1 cellular context compared by ENCODE assay signal in genomic region chr5:131630208-131630962, GRCh38.
A peak's percentile ranks its signal among the peaks of the same experiment; 100 is the strongest.
TF ChIP-seq lines count a peak whose summit lies in the region.

No MANE protein-coding gene starts in this region.

TF ChIP-seq in HepG2, 621 proteins besides CTCF, POLR2A, EP300 and RAD21 (continued from another document and continues in another):
- TF ChIP-seq HNF1B (CRISPR knock-in tag; IDR thresholded peaks at IDR 0.05): no peak
- no peak for TF ChIP-seq ELK4 (CRISPR knock-in tag; IDR thresholded peaks at IDR 0.05; ENCODE audit: borderline replicate concordance)
- no peak for TF ChIP-seq ZNF556 (CRISPR knock-in tag; IDR thresholded peaks at IDR 0.05; ENCODE audit: borderline replicate concordance)
- peak; percentile 37; the same call in 1 of the 2 replicates for TF ChIP-seq ELF3 (CRISPR knock-in tag; IDR thresholded peaks at IDR 0.05)
- no peak for TF ChIP-seq FOXM1 (CRISPR knock-in tag; IDR thresholded peaks at IDR 0.05)
- peak; percentile 64; the same call in 1 of the 2 replicates for TF ChIP-seq SAP130 (CRISPR knock-in tag; IDR thresholded peaks at IDR 0.05; ENCODE audit: low read depth)
- TF ChIP-seq HNF1A (IDR thresholded peaks at IDR 0.05; ENCODE audit: low read depth): no peak
- peak; percentile 44; the same call in 1 of the 2 replicates for TF ChIP-seq HNF1A (CRISPR knock-in tag; IDR thresholded peaks at IDR 0.05; ENCODE audit: borderline replicate concordance)
- TF ChIP-seq FLYWCH1 (CRISPR knock-in tag; IDR thresholded peaks at IDR 0.05): no peak
- TF ChIP-seq ZSCAN25 (CRISPR knock-in tag; IDR thresholded peaks at IDR 0.05): no peak
- TF ChIP-seq MAFK (conservative IDR thresholded peaks at IDR 0.05 in 1 of 2, IDR thresholded peaks at IDR 0.05 in 1 of 2; ENCODE audit: low read length in 2 of 2): no peak
- TF ChIP-seq SP2 (CRISPR knock-in tag; IDR thresholded peaks at IDR 0.05): no peak
- no peak for TF ChIP-seq E2F1 (CRISPR knock-in tag; IDR thresholded peaks at IDR 0.05)
- TF ChIP-seq NCOR1 (IDR thresholded peaks at IDR 0.05; ENCODE audit: borderline replicate concordance, low read length): peak; percentile 70; the same call in 1 of the 2 replicates
- TF ChIP-seq POLR2G (IDR thresholded peaks at IDR 0.05; ENCODE audit: low read depth, low read length): no peak
- no peak for TF ChIP-seq ZFP62 (CRISPR knock-in tag; IDR thresholded peaks at IDR 0.05)
- no peak for TF ChIP-seq HNRNPK (IDR thresholded peaks at IDR 0.05; ENCODE audit: low read depth, low read length, poor library complexity, severe bottlenecking)
- no peak for TF ChIP-seq TFDP1 (CRISPR knock-in tag; IDR thresholded peaks at IDR 0.05; ENCODE audit: borderline replicate concordance)
- no peak for TF ChIP-seq ZNF180 (CRISPR knock-in tag; IDR thresholded peaks at IDR 0.05; ENCODE audit: borderline replicate concordance, low read depth)
- no peak for TF ChIP-seq ZNF562 (CRISPR knock-in tag; IDR thresholded peaks at IDR 0.05; ENCODE audit: borderline replicate concordance)
- no peak for TF ChIP-seq PHF20 (CRISPR knock-in tag; IDR thresholded peaks at IDR 0.05)
- TF ChIP-seq SRSF1 (optimal IDR thresholded peaks at IDR 0.05; ENCODE audit: low read depth, low read length): no peak
- TF ChIP-seq SNAPC4 (CRISPR knock-in tag; IDR thresholded peaks at IDR 0.05): no peak
- no peak for TF ChIP-seq PHB2 (IDR thresholded peaks at IDR 0.05; ENCODE audit: partially characterized antibody)
- TF ChIP-seq GLMP (CRISPR knock-in tag; IDR thresholded peaks at IDR 0.05; ENCODE audit: borderline replicate concordance): no peak
- TF ChIP-seq TEAD2 (CRISPR knock-in tag; IDR thresholded peaks at IDR 0.05): no peak
- TF ChIP-seq IRF2 (CRISPR knock-in tag; IDR thresholded peaks at IDR 0.05): no peak
- TF ChIP-seq FOXO4 (CRISPR knock-in tag; conservative IDR thresholded peaks at IDR 0.05): no peak
- TF ChIP-seq ZNF83 (CRISPR knock-in tag; IDR thresholded peaks at IDR 0.05; ENCODE audit: borderline replicate concordance): no peak
- no peak; the same call in 1 of the 2 replicates for TF ChIP-seq SALL1 (CRISPR knock-in tag; IDR thresholded peaks at IDR 0.05)
- TF ChIP-seq SOX5 (CRISPR knock-in tag; IDR thresholded peaks at IDR 0.05; ENCODE audit: borderline replicate concordance): peak; percentile 85
- TF ChIP-seq TCF7L2 (IDR thresholded peaks at IDR 0.05; ENCODE audit: low read depth, low read length): no peak
- 0 out of 4 replicates have a peak, but pooled peaks of 1 of the 2 experiments have one; percentile 39 for TF ChIP-seq KLF16 (CRISPR knock-in tag; IDR thresholded peaks at IDR 0.05)
- no peak for TF ChIP-seq PREB (CRISPR knock-in tag; IDR thresholded peaks at IDR 0.05)
- no peak for TF ChIP-seq ATAD3A (CRISPR knock-in tag; IDR thresholded peaks at IDR 0.05)
- no peak; the same call in 1 of the 2 replicates for TF ChIP-seq GATAD1 (CRISPR knock-in tag; IDR thresholded peaks at IDR 0.05)
- no peak for TF ChIP-seq ZSCAN20 (CRISPR knock-in tag; IDR thresholded peaks at IDR 0.05; ENCODE audit: borderline replicate concordance)
- TF ChIP-seq ZNF414 (CRISPR knock-in tag; IDR thresholded peaks at IDR 0.05): no peak
- TF ChIP-seq CREBL2 (CRISPR knock-in tag; IDR thresholded peaks at IDR 0.05; ENCODE audit: borderline replicate concordance): no peak
- TF ChIP-seq TBP (CRISPR knock-in tag; IDR thresholded peaks at IDR 0.05): no peak
- TF ChIP-seq MXD4 (CRISPR knock-in tag; IDR thresholded peaks at IDR 0.05): peak; percentile 20; the same call in 1 of the 2 replicates
- no peak for TF ChIP-seq MTF1 (CRISPR knock-in tag; IDR thresholded peaks at IDR 0.05)
- TF ChIP-seq CENPBD1 (CRISPR knock-in tag; IDR thresholded peaks at IDR 0.05; ENCODE audit: borderline replicate concordance, low read depth): no peak
- no peak for TF ChIP-seq ZNF44 (CRISPR knock-in tag; IDR thresholded peaks at IDR 0.05)
- no peak for TF ChIP-seq ZFP36 (IDR thresholded peaks at IDR 0.05; ENCODE audit: borderline replicate concordance, low read depth, low read length, partially characterized antibody)
